20 cellular contexts compared by ENCODE assay signal in the genomic region with DNA sequence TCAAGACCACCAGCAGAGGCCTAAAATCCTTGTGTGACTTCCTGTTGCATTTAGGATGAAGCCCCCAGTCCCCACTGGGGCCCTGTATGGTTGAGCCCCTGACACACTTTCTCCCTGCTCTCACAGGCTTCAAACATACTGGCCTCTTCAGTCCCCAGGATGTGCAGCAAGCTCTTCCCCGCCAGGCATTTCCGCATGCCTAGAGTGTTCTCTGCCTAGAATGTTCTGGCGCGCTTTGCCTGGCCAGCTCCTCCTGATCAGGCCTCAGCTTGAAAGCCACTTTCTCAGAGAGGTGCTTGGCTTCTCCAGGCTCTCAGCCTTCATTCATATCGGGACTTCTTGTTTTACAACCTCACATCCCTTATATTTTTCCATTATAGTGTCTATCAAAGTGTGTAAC.
A peak's percentile ranks its signal among the peaks of the same experiment; 100 is the strongest.
DNase-seq lines count a peak whose midpoint lies in the region; ATAC-seq, FAIRE-seq and TF ChIP-seq lines count a peak whose summit lies in the region.
"Had no signal": no experiment of that assay in that cellular context is flagged by ENCODE, and none has a peak within 500 bp of the region (broad histone marks: within the 10 kb centered on the region; RNA-seq: fewer than 3 reads in every experiment).

No MANE protein-coding gene starts in this region.

- CTCF ChIA-PET in RWPE1 (lab: Yijun Ruan, JAX): no interaction called here

- H4K20me1 ChIP-seq in keratinocyte (ENCODE audit: control insufficient read depth, extremely low read depth, insufficient read depth, low read length): no peaks in the 10 kb centered on the region

- ATAC-seq in upper lobe of right lung: peak; percentile 14
- ATAC-seq: GM12878, HCT116 had no signal

- 83 to 89% (median 87%) methylated on average over 5 of the region's 5 CpGs for WGBS in adrenal gland, 4 donors

- H3K9me3 Mint-ChIP-seq in endothelial cell (ENCODE audit: unreplicated experiment): no peaks in the 10 kb centered on the region
- H3K9me3 Mint-ChIP-seq: CD4-positive, alpha-beta T cell had no signal

- H3K27ac ChIP-seq in RWPE1 (0 out of 2 replicates have a peak overlapping the region, but pooled peaks have one; percentile 3), keratinocyte (ENCODE audit: control insufficient read depth, insufficient read depth, low read length) (no peak overlapping the region), upper lobe of right lung (no peak overlapping the region), adrenal gland (no peak overlapping the region)
- H3K27ac ChIP-seq: C4-2B had no signal

- H3K27me3 ChIP-seq in keratinocyte (ENCODE audit: control insufficient read depth, extremely low read depth, insufficient read depth, low read length): no peaks in the 10 kb centered on the region
- H3K27me3 ChIP-seq in upper lobe of right lung: no peaks in the 10 kb centered on the region
- H3K27me3 ChIP-seq in adrenal gland: no peaks in the 10 kb centered on the region

- H3K4me2 ChIP-seq in keratinocyte (ENCODE audit: control insufficient read depth, extremely low read depth, insufficient read depth, low read depth, low read length): no peak overlapping the region

- no peaks in the 10 kb centered on the region for H3K9me3 ChIP-seq in keratinocyte (ENCODE audit: control insufficient read depth, low read depth, low read length)
- no peaks in the 10 kb centered on the region for H3K9me3 ChIP-seq in upper lobe of right lung
- H3K9me3 ChIP-seq in adrenal gland (replicated peaks in 1 of 3): no peaks in the 10 kb centered on the region
- H3K9me3 ChIP-seq: Caco-2 had no signal

- dilution Hi-C loops in keratinocyte (cut with MboI; ENCODE audit: extremely low pct_ligation_motif_present, low sequenced_read_pairs): no loop called here

- no peaks in the 10 kb centered on the region for H3K79me2 ChIP-seq in keratinocyte (ENCODE audit: control insufficient read depth, insufficient read depth, low read length)

- no peak overlapping the region for H2AFZ ChIP-seq in keratinocyte (ENCODE audit: control insufficient read depth, low read length)

- H3K36me3 Mint-ChIP-seq in endothelial cell (ENCODE audit: low read depth, unreplicated experiment): no peaks in the 10 kb centered on the region

- no peaks in the 10 kb centered on the region for H3K4me1 Mint-ChIP-seq in endothelial cell (ENCODE audit: unreplicated experiment)

- TF ChIP-seq CTCF in RWPE1 (conservative IDR thresholded peaks at IDR 0.05; ENCODE audit: low read depth) (no peak), endothelial cell (IDR thresholded peaks at IDR 0.05; ENCODE audit: unreplicated experiment) (no peak), keratinocyte (optimal IDR thresholded peaks at IDR 0.05 in 1 of 3, IDR thresholded peaks at IDR 0.05 in 1 of 3, conservative IDR thresholded peaks at IDR 0.05 in 1 of 3; ENCODE audit: extremely low read depth in 1 of 3, insufficient read depth in 2 of 3, low read length in 3 of 3) (no peak), upper lobe of right lung (IDR thresholded peaks at IDR 0.05) (no peak), adrenal gland (IDR thresholded peaks at IDR 0.05) (no peak)

- no peaks in the 10 kb centered on the region for H3K9me1 ChIP-seq in keratinocyte (ENCODE audit: control insufficient read depth, extremely low read depth, insufficient read depth, low read length)

- POLR2A ChIA-PET in RWPE1 (lab: Yijun Ruan, JAX; ENCODE audit: low non-redundant PET): no interaction called here

- peaks cover 3% of the 10 kb centered on the region for H3K27me3 Mint-ChIP-seq in endothelial cell (ENCODE audit: unreplicated experiment)

- no peak overlapping the region for H3K4me3 ChIP-seq in keratinocyte (ENCODE audit: control insufficient read depth in 2 of 3, extremely low read depth in 1 of 3, insufficient read depth in 2 of 3, low read depth in 1 of 3, low read length in 3 of 3)
- H3K4me3 ChIP-seq in upper lobe of right lung: no peak overlapping the region
- H3K4me3 ChIP-seq in adrenal gland: no peak overlapping the region
- H3K4me3 ChIP-seq: GM12878 had no signal

- no peak for DNase-seq in RWPE1 (ENCODE audit: low spot score)
- DNase-seq in endothelial cell (ENCODE audit: low spot score): peak; percentile 3
- no peak for DNase-seq in keratinocyte (ENCODE audit: low read depth, low spot score)
- no peak for DNase-seq in upper lobe of right lung
- DNase-seq in activated T-cell treated with anti-CD3 and anti-CD28 coated beads for 4 hours: no peak
- no peak for DNase-seq in NCI-H1436 (lab: John Stamatoyannopoulos, UW)
- DNase-seq in adrenal gland: no peak
- DNase-seq: AML-193; Caco-2; CD4-positive, alpha-beta T cell; GOT3; H7; HFFc6; IMR-90 had no signal

- peak; percentile 92 for FAIRE-seq in keratinocyte (lab: Jason Lieb, UNC)
- FAIRE-seq: A204.1, D721Med, GM12878, HTR-8/SVneo had no signal

- no peak overlapping the region for H3K27ac Mint-ChIP-seq in endothelial cell (ENCODE audit: unreplicated experiment)
- H3K27ac Mint-ChIP-seq: CD4-positive, alpha-beta T cell; HFFc6 had no signal

- H3K9ac ChIP-seq in keratinocyte (ENCODE audit: control insufficient read depth, extremely low read depth, insufficient read depth, low read length): no peak overlapping the region

- intact Hi-C loops in upper lobe of right lung (cut with DNase I) (no loop called here), adrenal gland (cut with DNase I) (no loop called here)

- TF ChIP-seq POLR2A in adrenal gland (IDR thresholded peaks at IDR 0.05): no peak

- H3K4me1 ChIP-seq in keratinocyte (ENCODE audit: control insufficient read depth, extremely low read depth, insufficient read depth, low read length): peaks cover 29% of the 10 kb centered on the region
- H3K4me1 ChIP-seq in upper lobe of right lung: no peaks in the 10 kb centered on the region
- H3K4me1 ChIP-seq in adrenal gland (replicated peaks in 1 of 2): no peaks in the 10 kb centered on the region
- H3K4me1 ChIP-seq: Caco-2 had no signal

- H3K36me3 ChIP-seq in keratinocyte (ENCODE audit: control insufficient read depth in 2 of 2, extremely low read depth in 1 of 2, insufficient read depth in 2 of 2, low read length in 2 of 2) (no peaks in the 10 kb centered on the region), upper lobe of right lung (no peaks in the 10 kb centered on the region), adrenal gland (replicated peaks in 1 of 2) (no peaks in the 10 kb centered on the region)

- H3K4me3 Mint-ChIP-seq in endothelial cell (ENCODE audit: unreplicated experiment): no peak overlapping the region
- H3K4me3 Mint-ChIP-seq: CD4-positive, alpha-beta T cell; HFFc6 had no signal
